ENCODE assay signal across 17 cellular contexts in the genomic region with DNA sequence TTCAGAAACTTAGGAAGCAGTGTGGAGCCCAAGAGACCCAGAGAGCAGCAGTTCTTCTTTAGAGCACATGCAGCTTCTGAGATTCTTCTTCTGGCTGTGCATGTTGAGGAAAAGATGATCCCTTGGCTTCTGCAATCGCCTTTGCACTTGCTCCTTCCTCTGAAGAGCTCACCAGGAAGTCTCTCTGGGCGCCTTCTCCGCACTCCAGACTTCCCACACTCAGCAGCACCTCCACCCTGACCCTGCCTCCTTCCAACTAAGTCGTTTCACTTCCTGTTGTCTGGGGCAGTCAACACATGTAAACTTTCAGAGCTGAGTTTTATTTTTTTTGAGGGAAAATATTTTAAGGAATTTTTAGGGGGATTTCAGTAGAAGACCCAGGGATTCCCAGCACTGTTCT.
A peak's percentile ranks its signal among the peaks of the same experiment; 100 is the strongest.
DNase-seq lines count a peak whose midpoint lies in the region; ATAC-seq, FAIRE-seq and TF ChIP-seq lines count a peak whose summit lies in the region.
"Had no signal": no experiment of that assay in that cellular context is flagged by ENCODE, and none has a peak within 500 bp of the region (broad histone marks: within the 10 kb centered on the region; RNA-seq: fewer than 3 reads in every experiment).

No MANE protein-coding gene starts in this region.

- WGBS in K562 (ENCODE audit: insufficient coverage, low coverage, missing lambda C conversion rate) = 3% methylated on average over 4 of the region's 4 CpGs

- no peak for TF ChIP-seq POLR2A in K562 (conservative IDR thresholded peaks at IDR 0.05)

- ATAC-seq in DND-41 (ENCODE audit: insufficient read depth, low read depth) (peak; percentile 72), K562 (no peak)

- H3K36me3 Mint-ChIP-seq in mesothelial cell of epicardium = peaks cover 6% of the 10 kb centered on the region

- peaks cover 36% of the 10 kb centered on the region for H3K4me1 Mint-ChIP-seq in mesothelial cell of epicardium

- peak overlapping the region; percentile 21; the same call in 1 of the 2 replicates for H3K4me2 ChIP-seq in DND-41 (ENCODE audit: insufficient read depth, low read length)
- no peak overlapping the region for H3K4me2 ChIP-seq in K562 (ENCODE audit: insufficient read depth, low read length)

- peak overlapping the region; percentile 64 for H3K27ac Mint-ChIP-seq in mesothelial cell of epicardium

- CTCF ChIA-PET in K562 (lab: Yijun Ruan, JAX; ENCODE audit: low intra/inter-chr PET ratio) = no interaction called here

- H3K27ac ChIP-seq in DND-41 (ENCODE audit: low read length) = peak overlapping the region; percentile 48
- no peak overlapping the region for H3K27ac ChIP-seq in K562 (ENCODE audit: extremely low read depth, low read depth, low read length)
- H3K27ac ChIP-seq: SJSA1 had no signal

- in situ Hi-C loops in K562 (cut with MboI) = no loop called here

- POLR2A ChIA-PET in K562 (lab: Yijun Ruan, JAX) = no interaction called here

- no peak overlapping the region for H3K4me3 Mint-ChIP-seq in mesothelial cell of epicardium

- H3K9me1 ChIP-seq in K562 (ENCODE audit: control insufficient read depth, insufficient read depth, low read length) = no peaks in the 10 kb centered on the region

- H3K9me3 ChIP-seq in DND-41 (ENCODE audit: insufficient read depth, low read length, severe bottlenecking) (no peaks in the 10 kb centered on the region), K562 (replicated peaks; ENCODE audit: control insufficient read depth, insufficient read depth, low read depth, low read length) (no peaks in the 10 kb centered on the region)

- TF ChIP-seq RAD21 in K562 (CRISPR knock-in tag; conservative IDR thresholded peaks at IDR 0.05 in 1 of 2, IDR thresholded peaks at IDR 0.05 in 1 of 2) = no peak

- H3K79me2 ChIP-seq in DND-41 (ENCODE audit: insufficient read depth, low read length) (no peaks in the 10 kb centered on the region), K562 (ENCODE audit: control insufficient read depth, insufficient read depth, low read length) (no peaks in the 10 kb centered on the region)

- H4K20me1 ChIP-seq in DND-41 (ENCODE audit: insufficient read depth, low read length) (no peaks in the 10 kb centered on the region), K562 (replicated peaks; ENCODE audit: control insufficient read depth, insufficient read depth, low read length) (no peaks in the 10 kb centered on the region)

- no peaks in the 10 kb centered on the region for H3K27me3 Mint-ChIP-seq in mesothelial cell of epicardium (ENCODE audit: low read depth)

- TF ChIP-seq EP300 in K562 (IDR thresholded peaks at IDR 0.05; ENCODE audit: low read length) = no peak

- H3K27me3 ChIP-seq in DND-41 (ENCODE audit: insufficient read depth, low read length, poor library complexity) (no peaks in the 10 kb centered on the region), K562 (ENCODE audit: control insufficient read depth in 2 of 2, insufficient read depth in 2 of 2, low read length in 2 of 2) (peaks cover 0 to 10% of the 10 kb centered on the region in 2 experiments; a peak in 2 of 5 replicates)
- H3K27me3 ChIP-seq: SJSA1 had no signal

- H3K4me3 ChIP-seq in DND-41 (ENCODE audit: low read depth in 1 of 2, low read length in 2 of 2) (no peak overlapping the region), K562 (no peak overlapping the region)
- H3K4me3 ChIP-seq: SJSA1 had no signal

- TF ChIP-seq CTCF in DND-41 (IDR thresholded peaks at IDR 0.05; ENCODE audit: borderline replicate concordance, extremely low read depth, low read length, poor library complexity, severe bottlenecking) (no peak), K562 (IDR thresholded peaks at IDR 0.05 in 2 of 3, conservative IDR thresholded peaks at IDR 0.05 in 1 of 3; ENCODE audit: insufficient read depth in 2 of 3, low read depth in 1 of 3, low read length in 3 of 3) (no peak), mesothelial cell of epicardium (IDR thresholded peaks at IDR 0.05; ENCODE audit: unreplicated experiment) (no peak)

- intact Hi-C loops in K562 (cut with micrococcal nuclease) = no loop called here

- no peak for FAIRE-seq in K562 (lab: Jason Lieb, UNC)
- FAIRE-seq: astrocyte had no signal

- H3K36me3 ChIP-seq in DND-41 (ENCODE audit: insufficient read depth, low read length) (no peaks in the 10 kb centered on the region), K562 (ENCODE audit: control insufficient read depth, insufficient read depth, low read length) (no peaks in the 10 kb centered on the region)
- H3K36me3 ChIP-seq: SJSA1 had no signal

- peaks cover 9% of the 10 kb centered on the region for H3K9me3 Mint-ChIP-seq in mesothelial cell of epicardium

- H2AFZ ChIP-seq in DND-41 (ENCODE audit: low read depth, low read length) (peak overlapping the region; percentile 54), K562 (ENCODE audit: low read depth, low read length) (peak overlapping the region; percentile 55; the same call in 1 of the 2 replicates)

- H3K4me1 ChIP-seq in DND-41 (ENCODE audit: insufficient read depth, low read length) (peaks cover 16% of the 10 kb centered on the region), K562 (replicated peaks in 1 of 2; ENCODE audit: control insufficient read depth in 2 of 2, insufficient read depth in 2 of 2, low read length in 2 of 2) (peaks cover 0 to 5% of the 10 kb centered on the region in 2 experiments; a peak in 2 of 5 replicates)

- no peak overlapping the region for H3K9ac ChIP-seq in DND-41 (ENCODE audit: low read depth, low read length)
- no peak overlapping the region for H3K9ac ChIP-seq in K562 (ENCODE audit: insufficient read depth in 1 of 2, low read depth in 2 of 2, low read length in 2 of 2)

- BruUV-seq in K562 (replicated peaks; lab: Mats Ljungman, UMichigan) = no TSS peak

- DNase-seq in DND-41 (peak; percentile 22), Kasumi-1 (lab: John Stamatoyannopoulos, UW) (peak; percentile 36 to 41), K562 (ENCODE audit: extremely low read depth in 1 of 4, low spot score in 3 of 4) (no peak), mesothelial cell of epicardium (ENCODE audit: low spot score in 2 of 2, unreplicated experiment in 2 of 2) (no peak), NCI-H226 (no peak), COLO829 (ENCODE audit: low spot score) (no peak), T1000 (lab: John Stamatoyannopoulos, UW) (no peak), DMS 273 (lab: John Stamatoyannopoulos, UW; ENCODE audit: unreplicated experiment) (no peak)
- DNase-seq: activated CD8-positive, alpha-beta memory T cell treated with anti-CD3 and anti-CD28 coated beads for 24 hours; activated gamma-delta T cell; effector memory CD4-positive, alpha-beta T cell; foreskin melanocyte; HCEC 1CT; NCI-H187 treated with DMSO at 0.1 percent for 48 hours; posterior cingulate gyrus had no signal

TF ChIP-seq in K562, 482 proteins besides CTCF, POLR2A, EP300 and RAD21:
- no peak for TF ChIP-seq RUNX1 (IDR thresholded peaks at IDR 0.05; ENCODE audit: low read depth)
- TF ChIP-seq TEAD1 (CRISPR knock-in tag; IDR thresholded peaks at IDR 0.05) = no peak
- no peak for TF ChIP-seq GTF2E2 (tag; IDR thresholded peaks at IDR 0.05)
- TF ChIP-seq ZNF780A (CRISPR knock-in tag; IDR thresholded peaks at IDR 0.05) = no peak
- TF ChIP-seq, protein P1, sequence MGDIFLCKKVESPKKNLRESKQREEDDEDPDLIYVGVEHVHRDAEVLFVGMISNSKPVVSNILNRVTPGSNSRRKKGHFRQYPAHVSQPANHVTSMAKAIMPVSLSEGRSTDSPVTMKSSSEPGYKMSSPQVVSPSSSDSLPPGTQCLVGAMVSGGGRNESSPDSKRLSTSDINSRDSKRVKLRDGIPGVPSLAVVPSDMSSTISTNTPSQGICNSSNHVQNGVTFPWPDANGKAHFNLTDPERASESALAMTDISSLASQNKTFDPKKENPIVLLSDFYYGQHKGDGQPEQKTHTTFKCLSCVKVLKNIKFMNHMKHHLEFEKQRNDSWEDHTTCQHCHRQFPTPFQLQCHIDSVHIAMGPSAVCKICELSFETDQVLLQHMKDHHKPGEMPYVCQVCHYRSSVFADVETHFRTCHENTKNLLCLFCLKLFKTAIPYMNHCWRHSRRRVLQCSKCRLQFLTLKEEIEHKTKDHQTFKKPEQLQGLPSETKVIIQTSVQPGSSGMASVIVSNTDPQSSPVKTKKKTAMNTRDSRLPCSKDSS (IDR thresholded peaks at IDR 0.05; ENCODE audit: low read depth, partially characterized antibody) = no peak
- TF ChIP-seq SMARCA5 (IDR thresholded peaks at IDR 0.05) = no peak
- TF ChIP-seq, protein P2, sequence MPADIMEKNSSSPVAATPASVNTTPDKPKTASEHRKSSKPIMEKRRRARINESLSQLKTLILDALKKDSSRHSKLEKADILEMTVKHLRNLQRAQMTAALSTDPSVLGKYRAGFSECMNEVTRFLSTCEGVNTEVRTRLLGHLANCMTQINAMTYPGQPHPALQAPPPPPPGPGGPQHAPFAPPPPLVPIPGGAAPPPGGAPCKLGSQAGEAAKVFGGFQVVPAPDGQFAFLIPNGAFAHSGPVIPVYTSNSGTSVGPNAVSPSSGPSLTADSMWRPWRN (IDR thresholded peaks at IDR 0.05; ENCODE audit: low read depth) = no peak
- no peak for TF ChIP-seq CBFA2T3 (IDR thresholded peaks at IDR 0.05)
- TF ChIP-seq, protein P3, sequence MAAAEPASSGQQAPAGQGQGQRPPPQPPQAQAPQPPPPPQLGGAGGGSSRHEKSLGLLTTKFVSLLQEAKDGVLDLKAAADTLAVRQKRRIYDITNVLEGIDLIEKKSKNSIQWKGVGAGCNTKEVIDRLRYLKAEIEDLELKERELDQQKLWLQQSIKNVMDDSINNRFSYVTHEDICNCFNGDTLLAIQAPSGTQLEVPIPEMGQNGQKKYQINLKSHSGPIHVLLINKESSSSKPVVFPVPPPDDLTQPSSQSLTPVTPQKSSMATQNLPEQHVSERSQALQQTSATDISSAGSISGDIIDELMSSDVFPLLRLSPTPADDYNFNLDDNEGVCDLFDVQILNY (CRISPR knock-in tag; IDR thresholded peaks at IDR 0.05) = no peak
- no peak for TF ChIP-seq SIX5 (IDR thresholded peaks at IDR 0.05; ENCODE audit: borderline replicate concordance in 1 of 2, insufficient read depth in 1 of 2, low read depth in 1 of 2, low read length in 2 of 2)
- no peak for TF ChIP-seq TAL1 (IDR thresholded peaks at IDR 0.05)
- no peak for TF ChIP-seq KDM4B (IDR thresholded peaks at IDR 0.05; ENCODE audit: borderline replicate concordance in 2 of 2, low read depth in 1 of 2)
- TF ChIP-seq RBM25 (IDR thresholded peaks at IDR 0.05; ENCODE audit: low read depth, low read length, severe bottlenecking) = no peak
TF ChIP-seq in K562: peak in this region for 0.

Comparison
In these comparisons a context has a peak if more than half of its experiments do, and no peak if none do; other contexts are left out.
1. DNase-seq: peak in DND-41 (single experiment) and Kasumi-1 (2 of 2); none in K562 (0 of 4), mesothelial cell of epicardium (0 of 2), NCI-H226 (single experiment), COLO829 (single experiment), T1000 (single experiment) and DMS 273 (single experiment).